Comparison of ENCODE assay signal across 1 cellular context in genomic region chr13:110028311-110028710, GRCh38.
TF ChIP-seq lines count a peak whose summit lies in the region.

No MANE protein-coding gene starts in this region.

TF ChIP-seq in GM23338, 12 proteins besides CTCF, POLR2A, EP300 and RAD21 (continued from another document):
- TF ChIP-seq ZNF462 (CRISPR knock-in tag; IDR thresholded peaks at IDR 0.05) (no peak), STAT1 (IDR thresholded peaks at IDR 0.05; ENCODE audit: unreplicated experiment) (no peak), EZH2phosphoT487 (IDR thresholded peaks at IDR 0.05; ENCODE audit: unreplicated experiment) (no peak), REST (IDR thresholded peaks at IDR 0.05; ENCODE audit: unreplicated experiment) (no peak)
